In genomic region chr2:238441262-238442114, GRCh38 we compare ENCODE assay signal across 1 cellular context.
A peak's percentile ranks its signal among the peaks of the same experiment; 100 is the strongest.
TF ChIP-seq lines count a peak whose summit lies in the region.

No MANE protein-coding gene starts in this region.

TF ChIP-seq in HepG2, 621 proteins besides CTCF, POLR2A, EP300 and RAD21 (continued from another document and continues in another):
- peak; percentile 72; the same call in 1 of the 2 replicates for TF ChIP-seq PRDM15 (CRISPR knock-in tag; IDR thresholded peaks at IDR 0.05)
- peak; percentile 68; the same call in 1 of the 2 replicates for TF ChIP-seq ZNF256 (CRISPR knock-in tag; conservative IDR thresholded peaks at IDR 0.05)
- no peak for TF ChIP-seq FOXP1 (IDR thresholded peaks at IDR 0.05)
- peak; percentile 60; the same call in 1 of the 2 replicates for TF ChIP-seq FOXP1 (CRISPR knock-in tag; IDR thresholded peaks at IDR 0.05)
- TF ChIP-seq ZNF510 (CRISPR knock-in tag; IDR thresholded peaks at IDR 0.05; ENCODE audit: low read depth): 0 out of 2 replicates have a peak, but pooled peaks have one; percentile 70
- TF ChIP-seq REL (CRISPR knock-in tag; conservative IDR thresholded peaks at IDR 0.05): no peak
- TF ChIP-seq NKX3-1 (CRISPR knock-in tag; IDR thresholded peaks at IDR 0.05): no peak
- 0 out of 2 replicates have a peak, but pooled peaks have one; percentile 45 for TF ChIP-seq ZNF260 (CRISPR knock-in tag; IDR thresholded peaks at IDR 0.05; ENCODE audit: borderline replicate concordance, low read depth)
- TF ChIP-seq REPIN1 (CRISPR knock-in tag; IDR thresholded peaks at IDR 0.05; ENCODE audit: borderline replicate concordance, low read depth): peak; percentile 60; the same call in 1 of the 2 replicates
- TF ChIP-seq SSRP1 (CRISPR knock-in tag; IDR thresholded peaks at IDR 0.05): peak; percentile 71; the same call in 1 of the 2 replicates
- TF ChIP-seq TGIF2 (CRISPR knock-in tag; IDR thresholded peaks at IDR 0.05): peak; percentile 81; the same call in 1 of the 2 replicates
- TF ChIP-seq TRIM24 (CRISPR knock-in tag; IDR thresholded peaks at IDR 0.05): no peak
- TF ChIP-seq AGO2 (optimal IDR thresholded peaks at IDR 0.05; ENCODE audit: low read depth, low read length): no peak
- TF ChIP-seq TFE3 (CRISPR knock-in tag; IDR thresholded peaks at IDR 0.05): peak; percentile 67
- TF ChIP-seq YEATS4 (CRISPR knock-in tag; IDR thresholded peaks at IDR 0.05; ENCODE audit: borderline replicate concordance): peak; percentile 96
- TF ChIP-seq ZBTB4 (CRISPR knock-in tag; IDR thresholded peaks at IDR 0.05; ENCODE audit: borderline replicate concordance): peak; percentile 59; the same call in 1 of the 2 replicates
- TF ChIP-seq PRPF4 (IDR thresholded peaks at IDR 0.05; ENCODE audit: low read depth, low read length, poor library complexity, severe bottlenecking): no peak
- 0 out of 2 replicates have a peak, but pooled peaks have one; percentile 80 for TF ChIP-seq ZNF275 (CRISPR knock-in tag; IDR thresholded peaks at IDR 0.05; ENCODE audit: borderline replicate concordance)
- TF ChIP-seq ZNF839 (CRISPR knock-in tag; IDR thresholded peaks at IDR 0.05; ENCODE audit: borderline replicate concordance): peak; percentile 87; the same call in 1 of the 2 replicates
- TF ChIP-seq HBP1 (CRISPR knock-in tag; IDR thresholded peaks at IDR 0.05; ENCODE audit: low read depth): peak; percentile 98
- peak; percentile 35; the same call in 1 of the 2 replicates for TF ChIP-seq ZNF230 (CRISPR knock-in tag; IDR thresholded peaks at IDR 0.05)
- peak; percentile 46 for TF ChIP-seq RBM22 (optimal IDR thresholded peaks at IDR 0.05; ENCODE audit: low read length)
- peak; percentile 38; the same call in 1 of the 2 replicates for TF ChIP-seq ZNF572 (CRISPR knock-in tag; IDR thresholded peaks at IDR 0.05)
- peak; percentile 28 for TF ChIP-seq ZNF781 (CRISPR knock-in tag; IDR thresholded peaks at IDR 0.05; ENCODE audit: borderline replicate concordance, not compliant biosample characterization)
- 0 out of 2 replicates have a peak, but pooled peaks have one; percentile 12 for TF ChIP-seq E2F1 (CRISPR knock-in tag; IDR thresholded peaks at IDR 0.05)
- TF ChIP-seq ZNF770 (CRISPR knock-in tag; IDR thresholded peaks at IDR 0.05): peak; percentile 31; the same call in 1 of the 2 replicates
- TF ChIP-seq UBTF (CRISPR knock-in tag; IDR thresholded peaks at IDR 0.05): peak; percentile 83
- no peak for TF ChIP-seq ZNF20 (CRISPR knock-in tag; IDR thresholded peaks at IDR 0.05)
- peak; percentile 87; the same call in 1 of the 2 replicates for TF ChIP-seq TARDBP (CRISPR knock-in tag; IDR thresholded peaks at IDR 0.05)
- TF ChIP-seq ZFP91 (CRISPR knock-in tag; IDR thresholded peaks at IDR 0.05; ENCODE audit: borderline replicate concordance): peak; percentile 72
- TF ChIP-seq FOXA3 (CRISPR knock-in tag; IDR thresholded peaks at IDR 0.05): peak; percentile 70
- TF ChIP-seq PHF5A (CRISPR knock-in tag; IDR thresholded peaks at IDR 0.05; ENCODE audit: low read depth, unreplicated experiment): no peak
- 0 out of 2 replicates have a peak, but pooled peaks have one; percentile 18 for TF ChIP-seq MEIS2 (CRISPR knock-in tag; IDR thresholded peaks at IDR 0.05)
- no peak for TF ChIP-seq SOX6 (IDR thresholded peaks at IDR 0.05)
- peak; percentile 81 for TF ChIP-seq SOX6 (CRISPR knock-in tag; IDR thresholded peaks at IDR 0.05)
- TF ChIP-seq ZZZ3 (CRISPR knock-in tag; IDR thresholded peaks at IDR 0.05; ENCODE audit: borderline replicate concordance): no peak
- TF ChIP-seq ZNF160 (CRISPR knock-in tag; IDR thresholded peaks at IDR 0.05): peak; percentile 88; the same call in 1 of the 2 replicates
- TF ChIP-seq CBX5 (CRISPR knock-in tag; IDR thresholded peaks at IDR 0.05; ENCODE audit: borderline replicate concordance): peak; percentile 67; the same call in 1 of the 2 replicates
